In the genomic region with DNA sequence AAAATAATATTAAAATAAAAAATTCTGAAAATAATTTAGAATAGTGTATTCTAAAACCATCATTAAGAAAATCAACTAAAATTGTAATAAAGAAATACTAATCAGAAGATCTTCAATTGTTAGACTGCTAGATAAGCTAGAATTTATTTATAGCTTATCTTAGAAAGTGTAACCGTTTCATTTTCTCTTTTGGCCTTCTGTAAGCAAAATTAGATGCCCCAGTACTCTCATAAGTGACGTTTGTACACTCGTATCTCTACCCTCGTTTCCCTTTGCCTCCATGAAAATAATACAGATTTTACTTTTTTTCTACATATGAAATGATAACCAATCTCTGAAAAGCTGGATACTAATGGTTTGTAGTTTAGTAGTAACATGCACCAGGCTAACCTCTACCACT, we compare ENCODE assay signal across 12 cellular contexts. TPM values are rescaled to one million over a fixed set of nuclear protein-coding genes. Genes with fewer than 3 reads are reported as not detected.
DNase-seq lines count a peak whose midpoint lies in the region; ATAC-seq lines count a peak whose summit lies in the region.
"Had no signal": no experiment of that assay in that cellular context is flagged by ENCODE, and none has a peak within 500 bp of the region (broad histone marks: within the 10 kb centered on the region; RNA-seq: fewer than 3 reads in every experiment).

No MANE protein-coding gene starts in this region.

- H3K9ac ChIP-seq in mesenchymal stem cell (ENCODE audit: low read length), result peak overlapping the region; percentile 45

- intact Hi-C loops in left cardiac atrium (cut with DNase I), result no loop called here

- H3K36me3 Mint-ChIP-seq in activated naive CD8-positive, alpha-beta T cell treated with anti-CD3 and anti-CD28 coated beads, Interleukin-2, amount 50 U/mL, for 24 hours (ENCODE audit: low read depth), result no peaks in the 10 kb centered on the region

- ATAC-seq in GM18517 (IDR thresholded peaks at IDR 0.05; ENCODE audit: unreplicated experiment) (peak; percentile 67), GM21526 (IDR thresholded peaks at IDR 0.05; ENCODE audit: low FRiP score, unreplicated experiment) (peak; percentile 46), HG03378 (IDR thresholded peaks at IDR 0.05; ENCODE audit: unreplicated experiment) (peak; percentile 60), left cardiac atrium (no peak)
- ATAC-seq in activated naive CD8-positive, alpha-beta T cell treated with anti-CD3 and anti-CD28 coated beads, Interleukin-2, amount 50 U/mL, for 24 hours, result no peak
- ATAC-seq: GM23338, right cardiac atrium had no signal

- no peak overlapping the region for H3K4ac ChIP-seq in mesenchymal stem cell (ENCODE audit: low read depth in 1 of 2, low read length in 2 of 2)

- no peak for DNase-seq in mesenchymal stem cell
- no peak for DNase-seq in left cardiac atrium
- DNase-seq in NCI-H1417 treated with DMSO at 0.1 percent for 48 hours (lab: John Stamatoyannopoulos, UW), result no peak
- no peak for DNase-seq in activated naive CD8-positive, alpha-beta T cell treated with anti-CD3 and anti-CD28 coated beads, Interleukin-2, amount 50 U/mL, for 24 hours
- no peak for DNase-seq in NOMO-1 treated with DMSO at 0.1 percent for 48 hours (lab: John Stamatoyannopoulos, UW; ENCODE audit: unreplicated experiment)
- DNase-seq: KBM-7, right cardiac atrium had no signal

- H3K4me3 Mint-ChIP-seq in activated naive CD8-positive, alpha-beta T cell treated with anti-CD3 and anti-CD28 coated beads, Interleukin-2, amount 50 U/mL, for 24 hours, result no peak overlapping the region
- H3K4me3 Mint-ChIP-seq: GM23338 had no signal

- no peak overlapping the region for H3K18ac ChIP-seq in mesenchymal stem cell (ENCODE audit: low read depth in 1 of 2, low read length in 2 of 2)

- no peaks in the 10 kb centered on the region for H3K9me3 Mint-ChIP-seq in activated naive CD8-positive, alpha-beta T cell treated with anti-CD3 and anti-CD28 coated beads, Interleukin-2, amount 50 U/mL, for 24 hours
- H3K9me3 Mint-ChIP-seq: GM23338 had no signal

- no peaks in the 10 kb centered on the region for H3K27me3 ChIP-seq in mesenchymal stem cell (ENCODE audit: control insufficient read depth in 1 of 2, insufficient read depth in 1 of 2, low read length in 2 of 2)

- H3K4me3 ChIP-seq in mesenchymal stem cell (ENCODE audit: insufficient read depth in 1 of 2, low read depth in 1 of 2, low read length in 2 of 2), result peak overlapping the region in 1 of 2 experiments; percentile 17
- H3K4me3 ChIP-seq: GM23338, SK-N-MC had no signal

- H2AK5ac ChIP-seq in mesenchymal stem cell (ENCODE audit: low read length, severe bottlenecking), result no peak overlapping the region

- H2BK12ac ChIP-seq in mesenchymal stem cell (ENCODE audit: low read length in 2 of 2), result no peak overlapping the region

- H3K4me1 Mint-ChIP-seq in activated naive CD8-positive, alpha-beta T cell treated with anti-CD3 and anti-CD28 coated beads, Interleukin-2, amount 50 U/mL, for 24 hours, result peaks cover 32% of the 10 kb centered on the region

- H3K4me2 ChIP-seq in mesenchymal stem cell (ENCODE audit: low read length, poor library complexity, severe bottlenecking), result no peak overlapping the region
- H3K4me2 ChIP-seq: GM23338 had no signal

- peaks cover 3% of the 10 kb centered on the region for H3K79me1 ChIP-seq in mesenchymal stem cell (replicated peaks; ENCODE audit: low read length, poor library complexity, severe bottlenecking)

- H4K8ac ChIP-seq in mesenchymal stem cell (ENCODE audit: low read length), result no peak overlapping the region

- no peaks in the 10 kb centered on the region for H3K9me3 ChIP-seq in mesenchymal stem cell (ENCODE audit: control insufficient read depth, low read length)

- no peak overlapping the region for H4K91ac ChIP-seq in mesenchymal stem cell (ENCODE audit: low read length)

- H2BK5ac ChIP-seq in mesenchymal stem cell (ENCODE audit: low read depth, low read length, poor library complexity, severe bottlenecking), result no peak overlapping the region

- H3K4me1 ChIP-seq in mesenchymal stem cell (ENCODE audit: control insufficient read depth, insufficient read depth, low read depth, low read length), result peaks cover 9% of the 10 kb centered on the region

- H2BK15ac ChIP-seq in mesenchymal stem cell (ENCODE audit: low read depth, poor library complexity, severe bottlenecking), result no peak overlapping the region

- no peak overlapping the region for H3K27ac ChIP-seq in mesenchymal stem cell (ENCODE audit: low read length, poor library complexity, severe bottlenecking)
- H3K27ac ChIP-seq: SK-N-MC had no signal

- no peak overlapping the region for H3K27ac Mint-ChIP-seq in activated naive CD8-positive, alpha-beta T cell treated with anti-CD3 and anti-CD28 coated beads, Interleukin-2, amount 50 U/mL, for 24 hours
- H3K27ac Mint-ChIP-seq: GM23338 had no signal

- no peaks in the 10 kb centered on the region for H3K27me3 Mint-ChIP-seq in activated naive CD8-positive, alpha-beta T cell treated with anti-CD3 and anti-CD28 coated beads, Interleukin-2, amount 50 U/mL, for 24 hours

- no peak overlapping the region for H2BK120ac ChIP-seq in mesenchymal stem cell (ENCODE audit: low read depth, low read length)

- H3K14ac ChIP-seq in mesenchymal stem cell (ENCODE audit: low read length in 2 of 2), result no peak overlapping the region

- H3K23ac ChIP-seq in mesenchymal stem cell (ENCODE audit: low read length in 2 of 2), result no peak overlapping the region

- H3K36me3 ChIP-seq in mesenchymal stem cell (ENCODE audit: control insufficient read depth in 1 of 2, insufficient read depth in 2 of 2, low read depth in 1 of 2, low read length in 2 of 2), result no peaks in the 10 kb centered on the region

- no peak overlapping the region for H2AFZ ChIP-seq in mesenchymal stem cell (ENCODE audit: low read depth, low read length)
- H2AFZ ChIP-seq: GM23338 had no signal

- 83% methylated on average over 3 of the region's 4 CpGs for WGBS in mesenchymal stem cell

RNA-seq across cellular contexts. Expression of gene DSE, which starts 19.8 kb away (rescaled TPM):
- polyA plus RNA-seq in mesenchymal stem cell (2013, experiment 1 of 2), result 32.5 TPM
- 32.4 TPM for polyA plus RNA-seq in mesenchymal stem cell (2013, experiment 2 of 2)
- total RNA-seq in left cardiac atrium, result 10 to 100 TPM; 30.3 to 34.4 TPM

Comparison
In these comparisons a context has a peak if more than half of its experiments do, and no peak if none do; other contexts are left out.
1. ATAC-seq: peak in GM18517 (single experiment), GM21526 (single experiment) and HG03378 (single experiment); none in left cardiac atrium (0 of 2) and activated naive CD8-positive, alpha-beta T cell treated with anti-CD3 and anti-CD28 coated beads, Interleukin-2, amount 50 U/mL, for 24 hours (single experiment).